22 cellular contexts compared by ENCODE assay signal in the genomic region with DNA sequence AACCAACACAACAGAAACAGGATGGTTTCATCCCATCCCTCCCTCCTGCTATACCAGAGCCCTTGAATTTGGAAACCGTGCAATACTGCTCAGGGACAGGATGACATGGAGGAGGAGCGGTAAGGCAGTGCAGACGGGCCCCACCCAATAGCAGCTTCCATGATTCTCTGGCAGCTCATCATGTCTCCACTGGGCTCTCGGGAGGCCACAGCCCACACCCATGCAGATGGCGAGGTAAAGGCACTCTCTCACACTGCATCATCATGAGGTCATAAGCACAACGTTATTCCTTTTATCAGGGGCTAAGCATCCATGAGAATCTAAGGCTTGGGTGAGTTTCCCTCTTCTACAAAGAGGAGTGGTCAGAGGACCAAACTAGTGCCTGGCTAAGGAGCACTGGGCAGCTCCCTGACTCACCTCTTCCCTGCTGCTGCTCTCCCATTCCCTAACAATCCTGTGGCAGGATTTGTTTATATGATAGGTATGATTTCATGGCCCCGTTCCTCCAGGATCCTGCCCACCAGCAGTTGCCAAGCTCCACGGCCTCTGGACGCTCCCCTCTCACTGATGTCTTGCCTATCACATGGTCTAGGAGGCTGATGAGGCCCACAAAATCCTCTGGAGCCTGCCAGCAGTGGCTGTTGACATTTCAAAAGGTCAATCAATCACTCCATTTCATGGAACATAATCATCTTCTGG.
"Had no signal": no experiment of that assay in that cellular context is flagged by ENCODE, and none has a peak within 500 bp of the region (broad histone marks: within the 10 kb centered on the region; RNA-seq: fewer than 3 reads in every experiment).

No MANE protein-coding gene starts in this region.

- H3K4me3 ChIP-seq: colonic mucosa, dorsolateral prefrontal cortex, esophagus muscularis mucosa, gastroesophageal sphincter, right lobe of liver, smooth muscle cell, thyroid gland had no signal

- DNase-seq: activated CD4-positive, alpha-beta T cell treated with anti-CD3 and anti-CD28 coated beads, Interleukin-2, amount 10 ng/mL, durations not matched to agents 7 days and 5 days; activated CD4-positive, CD25-positive, alpha-beta regulatory T cell treated with anti-CD3 and anti-CD28 coated beads, Interleukin-2, amount 50 U/mL, for 72 hours; activated CD8-positive, alpha-beta T cell treated with anti-CD3 and anti-CD28 coated beads for 36 hours; activated gamma-delta T cell treated with Interleukin-2 at 50 U/mL for 16 hours; activated T-cell treated with anti-CD3 and anti-CD28 coated beads, Interleukin-2, amount 50 U/mL, for 1 hour; anterior cingulate cortex; colonic mucosa; dorsolateral prefrontal cortex; effector memory CD8-positive, alpha-beta T cell; hypothalamus; left cardiac atrium; nephron progenitor cell; posterior cingulate gyrus; right lobe of liver; stimulated activated CD4-positive, alpha-beta T cell treated with anti-CD3 and anti-CD28 coated beads, Interleukin-4, amount 100 ng/mL, for 24 hours; stimulated activated naive CD8-positive, alpha-beta T cell treated with anti-CD3 and anti-CD28 coated beads, Interleukin-15, Interleukin-2, amounts not matched to agents 100 U/mL and 50 U/mL, for 24 hours; T-helper 1 cell; thyroid gland; WERI-Rb-1 had no signal
